ENCODE assay signal across 8 cellular contexts in genomic region chr12:48973992-48974673, GRCh38. TPM values are rescaled to one million over a fixed set of nuclear protein-coding genes. Genes with fewer than 3 reads are reported as not detected.
A peak's percentile ranks its signal among the peaks of the same experiment; 100 is the strongest.
DNase-seq lines count a peak whose midpoint lies in the region; ATAC-seq and TF ChIP-seq lines count a peak whose summit lies in the region.

No MANE protein-coding gene starts in this region.

- H3K4me3 ChIP-seq in GM12875 (ENCODE audit: low read depth, low read length), result no peak overlapping the region
- no peak overlapping the region for H3K4me3 ChIP-seq in CD4-positive, alpha-beta memory T cell (ENCODE audit: low read length in 2 of 2)

- no peaks in the 10 kb centered on the region for H3K36me3 ChIP-seq in CD4-positive, alpha-beta memory T cell (ENCODE audit: insufficient read depth, low read length)

- H3K27ac ChIP-seq in CD4-positive, alpha-beta memory T cell (ENCODE audit: low read depth, low read length), result no peak overlapping the region

- in situ Hi-C loops in G401 (cut with HindIII; ENCODE audit: low sequenced_read_pairs), result no loop called here

- H3K27me3 ChIP-seq in CD4-positive, alpha-beta memory T cell (ENCODE audit: insufficient read depth, low read length), result peaks cover 31% of the 10 kb centered on the region

- H3K4me1 Mint-ChIP-seq in activated CD4-positive, alpha-beta memory T cell treated with anti-CD3 and anti-CD28 coated beads, Interleukin-2, amount 10 ng/mL, durations not matched to agents 7 days and 5 days, result peaks cover 55% of the 10 kb centered on the region
- peaks cover 24 to 59% (median 43%) of the 10 kb centered on the region in 4 donors for H3K4me1 Mint-ChIP-seq in CD4-positive, alpha-beta memory T cell

- peaks cover 89% of the 10 kb centered on the region for H3K27me3 Mint-ChIP-seq in activated CD4-positive, alpha-beta memory T cell treated with anti-CD3 and anti-CD28 coated beads, Interleukin-2, amount 10 ng/mL, durations not matched to agents 7 days and 5 days
- peaks cover 30 to 40% of the 10 kb centered on the region in 2 donors for H3K27me3 Mint-ChIP-seq in CD4-positive, alpha-beta memory T cell

- POLR2A ChIA-PET in activated CD4-positive, alpha-beta memory T cell treated with anti-CD3 and anti-CD28 coated beads, Interleukin-2, amount 10 ng/mL, durations not matched to agents 7 days and 5 days (lab: Charles Lee), result interaction anchor here (1.0 kb wide), 1 partner anchor 122 kb away, joined by 3 read pairs; the partner anchor contains the start of gene DDX23
- POLR2A ChIA-PET in CD4-positive, alpha-beta memory T cell (lab: Charles Lee; ENCODE audit: partially characterized antibody), result interaction anchor here (1.0 kb wide), 1 partner anchor 17 kb away, joined by 4 read pairs; the partner anchor contains the start of gene ARF3

- H3K9me3 Mint-ChIP-seq in activated CD4-positive, alpha-beta memory T cell treated with anti-CD3 and anti-CD28 coated beads, Interleukin-2, amount 10 ng/mL, durations not matched to agents 7 days and 5 days, result no peaks in the 10 kb centered on the region
- H3K9me3 Mint-ChIP-seq in CD4-positive, alpha-beta memory T cell, result peaks cover 0 to 3% (median 0%) of the 10 kb centered on the region in 8 donors

- peak; percentile 47 for DNase-seq in activated CD4-positive, alpha-beta memory T cell treated with anti-CD3 and anti-CD28 coated beads, Interleukin-2, amount 10 ng/mL, durations not matched to agents 7 days and 5 days
- DNase-seq in Right ventricle myocardium superior (peak; percentile 80), G401 (ENCODE audit: low spot score) (no peak)
- peak; percentile 37 for DNase-seq in stimulated activated CD4-positive, alpha-beta T cell treated with anti-CD3 and anti-CD28 coated beads, Interleukin-12 subunit alpha, Interleukin-12 subunit beta, amount 100 ng/mL, for 4 hours
- DNase-seq in CD4-positive, alpha-beta memory T cell, result no peak
- no peak for DNase-seq in NK-92 treated with Interleukin-12 subunit alpha and Interleukin-12 subunit beta, amount 100 ng/mL, for 24 hours (lab: John Stamatoyannopoulos, UW)

- peak; percentile 47 for ATAC-seq in Right ventricle myocardium superior (ENCODE audit: poor library complexity)
- no peak for ATAC-seq in GM18868 (IDR thresholded peaks at IDR 0.05; ENCODE audit: unreplicated experiment)

- no peak overlapping the region for H3K27ac Mint-ChIP-seq in activated CD4-positive, alpha-beta memory T cell treated with anti-CD3 and anti-CD28 coated beads, Interleukin-2, amount 10 ng/mL, durations not matched to agents 7 days and 5 days
- H3K27ac Mint-ChIP-seq in CD4-positive, alpha-beta memory T cell, result no peak overlapping the region

- H3K9me3 ChIP-seq in CD4-positive, alpha-beta memory T cell (ENCODE audit: control insufficient read depth in 1 of 2, low read length in 2 of 2), result no peaks in the 10 kb centered on the region

- no peak overlapping the region for H3K4me3 Mint-ChIP-seq in activated CD4-positive, alpha-beta memory T cell treated with anti-CD3 and anti-CD28 coated beads, Interleukin-2, amount 10 ng/mL, durations not matched to agents 7 days and 5 days
- H3K4me3 Mint-ChIP-seq in CD4-positive, alpha-beta memory T cell, result no peak overlapping the region

- peak; percentile 65 for TF ChIP-seq CTCF in GM12875 (IDR thresholded peaks at IDR 0.05; ENCODE audit: borderline replicate concordance, insufficient read depth, low read depth, low read length)

- intact Hi-C loops in Right ventricle myocardium superior (cut with DNase I), result no loop called here
- intact Hi-C loops in CD4-positive, alpha-beta memory T cell (cut with micrococcal nuclease), result loop anchor here (2.0 kb wide), 1 partner anchor 15 kb away; no protein-coding TSS in a partner anchor

- H3K36me3 Mint-ChIP-seq in activated CD4-positive, alpha-beta memory T cell treated with anti-CD3 and anti-CD28 coated beads, Interleukin-2, amount 10 ng/mL, durations not matched to agents 7 days and 5 days (ENCODE audit: low read depth), result no peaks in the 10 kb centered on the region
- no peaks in the 10 kb centered on the region for H3K36me3 Mint-ChIP-seq in CD4-positive, alpha-beta memory T cell

- H3K4me1 ChIP-seq in CD4-positive, alpha-beta memory T cell (ENCODE audit: insufficient read depth, low read length), result peaks cover 56% of the 10 kb centered on the region

- CTCF ChIA-PET in activated CD4-positive, alpha-beta memory T cell treated with anti-CD3 and anti-CD28 coated beads, Interleukin-2, amount 10 ng/mL, durations not matched to agents 7 days and 5 days (lab: Charles Lee), result interaction anchor here (1.0 to 4.0 kb wide), 3 partner anchors 14 to 23 kb away, joined by 4 to 16 read pairs (median 5); no protein-coding TSS in a partner anchor
- CTCF ChIA-PET in CD4-positive, alpha-beta memory T cell (lab: Charles Lee; ENCODE audit: partially characterized antibody), result interaction anchor here (0.9 to 13.4 kb wide), 6 partner anchors 9 to 121 kb away, joined by 3 to 244 read pairs (median 4); partner anchors contain the start of genes ARF3 and DDN

RNA-seq across cellular contexts. Expression of gene WNT10B, which starts 2.6 kb away (rescaled TPM):
- 1 to 10 TPM; 4.1 to 4.2 TPM for total RNA-seq in activated CD4-positive, alpha-beta memory T cell treated with anti-CD3 and anti-CD28 coated beads, Interleukin-2, amount 10 ng/mL, durations not matched to agents 7 days and 5 days
- total RNA-seq in Right ventricle myocardium superior, result 0.40 TPM
- 10 to 100 TPM; 12.9 to 13.0 TPM for total RNA-seq in CD4-positive, alpha-beta memory T cell
- polyA plus RNA-seq in CD4-positive, alpha-beta memory T cell, result under 1 TPM; 0.56 to 0.72 TPM
- 3.9 and 10.1 TPM in 2 replicates for total RNA-seq in G401 (2014; rRNA removed; shearing (Covaris generic))

RNA-seq across cellular contexts. Expression of gene WNT1, which starts 4.0 kb away (rescaled TPM):
- total RNA-seq in activated CD4-positive, alpha-beta memory T cell treated with anti-CD3 and anti-CD28 coated beads, Interleukin-2, amount 10 ng/mL, durations not matched to agents 7 days and 5 days, result under 1 TPM; 0.33 to 0.73 TPM
- not detected for total RNA-seq in Right ventricle myocardium superior
- 1 to 10 TPM; 1.8 to 2.8 TPM for total RNA-seq in CD4-positive, alpha-beta memory T cell
- polyA plus RNA-seq in CD4-positive, alpha-beta memory T cell, result 1 to 10 TPM in 1 of 2 donors, under 1 TPM in 1; 0.55 to 1.1 TPM
- not detected in 2 replicates for total RNA-seq in G401 (2014; rRNA removed; shearing (Covaris generic))

RNA-seq across cellular contexts. Expression of gene ARF3, which starts 16.8 kb away (rescaled TPM):
- 100 to 1,000 TPM; 114 to 122 TPM for total RNA-seq in activated CD4-positive, alpha-beta memory T cell treated with anti-CD3 and anti-CD28 coated beads, Interleukin-2, amount 10 ng/mL, durations not matched to agents 7 days and 5 days
- 43.7 TPM for total RNA-seq in Right ventricle myocardium superior
- total RNA-seq in CD4-positive, alpha-beta memory T cell, result 10 to 100 TPM; 69.8 to 77.5 TPM
- polyA plus RNA-seq in CD4-positive, alpha-beta memory T cell, result 10 to 100 TPM; 22.6 to 31.2 TPM
- total RNA-seq in G401 (2014; rRNA removed; shearing (Covaris generic)), result 118 and 141 TPM in 2 replicates

RNA-seq across cellular contexts. Expression of gene DDN, which starts 25.0 kb away (rescaled TPM):
- under 1 TPM; 0.23 TPM for total RNA-seq in activated CD4-positive, alpha-beta memory T cell treated with anti-CD3 and anti-CD28 coated beads, Interleukin-2, amount 10 ng/mL, durations not matched to agents 7 days and 5 days
- 0.78 TPM for total RNA-seq in Right ventricle myocardium superior
- not detected for total RNA-seq in CD4-positive, alpha-beta memory T cell
- polyA plus RNA-seq in CD4-positive, alpha-beta memory T cell, result not detected
- total RNA-seq in G401 (2014; rRNA removed; shearing (Covaris generic)), result 2.3 and 5.2 TPM in 2 replicates

RNA-seq across cellular contexts. Expression of gene PRKAG1, which starts 44.4 kb away (rescaled TPM):
- total RNA-seq in activated CD4-positive, alpha-beta memory T cell treated with anti-CD3 and anti-CD28 coated beads, Interleukin-2, amount 10 ng/mL, durations not matched to agents 7 days and 5 days, result 10 to 100 TPM; 65.9 to 70.2 TPM
- 92.8 TPM for total RNA-seq in Right ventricle myocardium superior
- 10 to 100 TPM; 48.9 to 53.7 TPM for total RNA-seq in CD4-positive, alpha-beta memory T cell
- 10 to 100 TPM; 47.8 to 50.3 TPM for polyA plus RNA-seq in CD4-positive, alpha-beta memory T cell
- 63.5 and 71.2 TPM in 2 replicates for total RNA-seq in G401 (2014; rRNA removed; shearing (Covaris generic))

Comparison
In these comparisons a context has a peak if more than half of its experiments do, and no peak if none do; other contexts are left out.
1. DNase-seq: peak in activated CD4-positive, alpha-beta memory T cell treated with anti-CD3 and anti-CD28 coated beads, Interleukin-2, amount 10 ng/mL, durations not matched to agents 7 days and 5 days (single experiment), Right ventricle myocardium superior (single experiment) and stimulated activated CD4-positive, alpha-beta T cell treated with anti-CD3 and anti-CD28 coated beads, Interleukin-12 subunit alpha, Interleukin-12 subunit beta, amount 100 ng/mL, for 4 hours (single experiment); none in CD4-positive, alpha-beta memory T cell (0 of 5), G401 (single experiment) and NK-92 treated with Interleukin-12 subunit alpha and Interleukin-12 subunit beta, amount 100 ng/mL, for 24 hours (single experiment).